In genomic region chr2:239189711-239190131, GRCh38 we compare ENCODE assay signal across 24 cellular contexts.
DNase-seq lines count a peak whose midpoint lies in the region; ATAC-seq and TF ChIP-seq lines count a peak whose summit lies in the region.
"Had no signal": no experiment of that assay in that cellular context is flagged by ENCODE, and none has a peak within 500 bp of the region (broad histone marks: within the 10 kb centered on the region; RNA-seq: fewer than 3 reads in every experiment).

No MANE protein-coding gene starts in this region.

- H3K9me3 ChIP-seq in left lung, result peaks cover 0 to 6% of the 10 kb centered on the region in 2 donors
- H3K9me3 ChIP-seq in ascending aorta, result no peaks in the 10 kb centered on the region
- H3K9me3 ChIP-seq: HAP-1 had no signal

- H3K27ac ChIP-seq in left lung, result no peak overlapping the region
- H3K27ac ChIP-seq in ascending aorta, result no peak overlapping the region
- H3K27ac ChIP-seq in mesendoderm (ENCODE audit: low read depth, low read length), result no peak overlapping the region
- H3K27ac ChIP-seq: epithelial cell of prostate, psoas muscle, VCaP had no signal

- no peak for ATAC-seq in natural killer cell
- no peak for ATAC-seq in natural killer cell treated with Interleukin-12 subunit alpha and Interleukin-12 subunit beta and Interleukin-15 and Interleukin-18, amount 100 ng/mL, for 72 hours
- no peak for ATAC-seq in left lung
- no peak for ATAC-seq in sciatic nerve
- ATAC-seq: PC-3, psoas muscle had no signal

- no peak overlapping the region for H2BK15ac ChIP-seq in mesendoderm (replicated peaks; ENCODE audit: low read depth)

- H3K27me3 ChIP-seq in left lung (no peaks in the 10 kb centered on the region), ascending aorta (no peaks in the 10 kb centered on the region), mesendoderm (ENCODE audit: insufficient read depth, low read length, poor library complexity) (no peaks in the 10 kb centered on the region)

- H3K36me3 ChIP-seq in left lung (peaks cover 0 to 61% of the 10 kb centered on the region in 2 donors), ascending aorta (peaks cover 19 to 44% of the 10 kb centered on the region in 2 donors), mesendoderm (ENCODE audit: control insufficient read depth, insufficient read depth, low read length) (peaks cover 2% of the 10 kb centered on the region)
- H3K36me3 ChIP-seq: HAP-1 had no signal

- intact Hi-C loops in natural killer cell (cut with micrococcal nuclease), result no loop called here
- intact Hi-C loops in left lung (cut with DNase I), result no loop called here
- intact Hi-C loops in sciatic nerve (cut with DNase I), result no loop called here
- intact Hi-C loops in ascending aorta (cut with DNase I), result no loop called here

- H3K27me3 Mint-ChIP-seq in natural killer cell (ENCODE audit: low read depth in 2 of 2), result no peaks in the 10 kb centered on the region
- H3K27me3 Mint-ChIP-seq in natural killer cell treated with Interleukin-12 subunit alpha and Interleukin-12 subunit beta and Interleukin-15 and Interleukin-18, amount 100 ng/mL, for 72 hours, result no peaks in the 10 kb centered on the region
- H3K27me3 Mint-ChIP-seq: activated CD4-positive, alpha-beta T cell treated with anti-CD3 and anti-CD28 coated beads, Interleukin-2, amount 10 ng/mL, durations not matched to agents 7 days and 5 days; brain; IgD-negative memory B cell had no signal

- H3K4ac ChIP-seq in mesendoderm (ENCODE audit: low read depth, low read length), result no peak overlapping the region

- no peak overlapping the region for H3K4me3 Mint-ChIP-seq in natural killer cell
- no peak overlapping the region for H3K4me3 Mint-ChIP-seq in natural killer cell treated with Interleukin-12 subunit alpha and Interleukin-12 subunit beta and Interleukin-15 and Interleukin-18, amount 100 ng/mL, for 72 hours
- H3K4me3 Mint-ChIP-seq: activated CD4-positive, alpha-beta T cell treated with anti-CD3 and anti-CD28 coated beads, Interleukin-2, amount 10 ng/mL, durations not matched to agents 7 days and 5 days; brain; CD14-positive monocyte; IgD-negative memory B cell had no signal

- H3K36me3 Mint-ChIP-seq in natural killer cell, result no peaks in the 10 kb centered on the region
- no peaks in the 10 kb centered on the region for H3K36me3 Mint-ChIP-seq in natural killer cell treated with Interleukin-12 subunit alpha and Interleukin-12 subunit beta and Interleukin-15 and Interleukin-18, amount 100 ng/mL, for 72 hours

- H2AK5ac ChIP-seq in mesendoderm (ENCODE audit: low read length), result no peak overlapping the region

- TF ChIP-seq CTCF in natural killer cell (IDR thresholded peaks at IDR 0.05) (no peak), left lung (IDR thresholded peaks at IDR 0.05) (no peak), ascending aorta (IDR thresholded peaks at IDR 0.05) (no peak)

- no peaks in the 10 kb centered on the region for H3K79me2 ChIP-seq in mesendoderm (ENCODE audit: control insufficient read depth, insufficient read depth, low read length)

- H3K9me3 Mint-ChIP-seq in natural killer cell, result no peaks in the 10 kb centered on the region
- no peaks in the 10 kb centered on the region for H3K9me3 Mint-ChIP-seq in natural killer cell treated with Interleukin-12 subunit alpha and Interleukin-12 subunit beta and Interleukin-15 and Interleukin-18, amount 100 ng/mL, for 72 hours

- H3K4me3 ChIP-seq in left lung (no peak overlapping the region), ascending aorta (no peak overlapping the region), mesendoderm (ENCODE audit: low read length) (no peak overlapping the region)
- H3K4me3 ChIP-seq: HAP-1, psoas muscle had no signal

- DNase-seq in natural killer cell (peak; percentile 14), left lung (peak; percentile 22 to 45), sciatic nerve (ENCODE audit: low spot score) (peak; percentile 60), ascending aorta (ENCODE audit: low spot score in 2 of 2) (no peak), RKO (ENCODE audit: low spot score) (no peak), mesendoderm (no peak)
- no peak for DNase-seq in natural killer cell treated with Interleukin-12 subunit alpha and Interleukin-12 subunit beta and Interleukin-15 and Interleukin-18, amount 100 ng/mL, for 72 hours (ENCODE audit: low spot score)
- DNase-seq: activated CD4-positive, alpha-beta T cell treated with anti-CD3 and anti-CD28 coated beads, Interleukin-2, amount 10 ng/mL, durations not matched to agents 7 days and 5 days; Calu3; mammary epithelial cell; NCI-H1048; NCI-H1694 treated with DMSO at 0.1 percent for 48 hours; NCI-H524 treated with DMSO at 0.1 percent for 48 hours; NK-92 treated with Interleukin-12 subunit alpha and Interleukin-12 subunit beta, amount 100 ng/mL, for 24 hours; PC-3; SHP77; stimulated activated CD4-positive, alpha-beta T cell treated with anti-CD3 and anti-CD28 coated beads, Interleukin-2, amount 100 ng/mL, for 24 hours had no signal

- no peak overlapping the region for H3K18ac ChIP-seq in mesendoderm (ENCODE audit: low read length)

- H4K5ac ChIP-seq in mesendoderm (ENCODE audit: low read length), result no peak overlapping the region

- no peak overlapping the region for H2BK120ac ChIP-seq in mesendoderm (ENCODE audit: low read depth, low read length)

- H3K4me2 ChIP-seq in mesendoderm (ENCODE audit: low read length), result no peak overlapping the region

- no peak overlapping the region for H3K56ac ChIP-seq in mesendoderm (ENCODE audit: low read length)

- H4K8ac ChIP-seq in mesendoderm (ENCODE audit: low read depth, low read length), result no peak overlapping the region

- H3K4me1 ChIP-seq in left lung (peaks cover 0 to 3% of the 10 kb centered on the region in 2 donors), ascending aorta (no peaks in the 10 kb centered on the region), mesendoderm (ENCODE audit: control insufficient read depth, low read depth, low read length) (no peaks in the 10 kb centered on the region)
- H3K4me1 ChIP-seq: HAP-1 had no signal

- H3K4me1 Mint-ChIP-seq in natural killer cell, result peaks cover 16 to 25% of the 10 kb centered on the region in 2 donors
- peaks cover 0 to 5% of the 10 kb centered on the region in 2 donors for H3K4me1 Mint-ChIP-seq in natural killer cell treated with Interleukin-12 subunit alpha and Interleukin-12 subunit beta and Interleukin-15 and Interleukin-18, amount 100 ng/mL, for 72 hours (ENCODE audit: low read depth in 2 of 2)
- H3K4me1 Mint-ChIP-seq: activated CD4-positive, alpha-beta T cell treated with anti-CD3 and anti-CD28 coated beads, Interleukin-2, amount 10 ng/mL, durations not matched to agents 7 days and 5 days; IgD-negative memory B cell had no signal

- H3K9ac ChIP-seq in mesendoderm (ENCODE audit: low read length), result no peak overlapping the region

- H3K23ac ChIP-seq in mesendoderm (ENCODE audit: low read length), result no peak overlapping the region

- WGBS in mesendoderm (ENCODE audit: extremely low coverage, insufficient coverage, low lambda C conversion rate), result no CpG with 5 or more reads among the region's 23 CpGs

- no peak overlapping the region for H2BK5ac ChIP-seq in mesendoderm (ENCODE audit: low read length)

- H3K79me1 ChIP-seq in mesendoderm (ENCODE audit: low read length), result no peaks in the 10 kb centered on the region

- no peak overlapping the region for H3K27ac Mint-ChIP-seq in natural killer cell
- H3K27ac Mint-ChIP-seq in natural killer cell treated with Interleukin-12 subunit alpha and Interleukin-12 subunit beta and Interleukin-15 and Interleukin-18, amount 100 ng/mL, for 72 hours, result no peak overlapping the region
- H3K27ac Mint-ChIP-seq: activated CD4-positive, alpha-beta T cell treated with anti-CD3 and anti-CD28 coated beads, Interleukin-2, amount 10 ng/mL, durations not matched to agents 7 days and 5 days; IgD-negative memory B cell had no signal

Comparison
In these comparisons a context has a peak if more than half of its experiments do, and no peak if none do; other contexts are left out.
1. DNase-seq: peak in natural killer cell (single experiment), left lung (2 of 2) and sciatic nerve (single experiment); none in natural killer cell treated with Interleukin-12 subunit alpha and Interleukin-12 subunit beta and Interleukin-15 and Interleukin-18, amount 100 ng/mL, for 72 hours (single experiment), ascending aorta (0 of 2), RKO (single experiment) and mesendoderm (single experiment).